In genomic region chr20:57514273-57514751, GRCh38 we compare ENCODE assay signal across 8 cellular contexts. TPM values are rescaled to one million over a fixed set of nuclear protein-coding genes. Genes with fewer than 3 reads are reported as not detected.
A peak's percentile ranks its signal among the peaks of the same experiment; 100 is the strongest.
DNase-seq lines count a peak whose midpoint lies in the region; ATAC-seq, FAIRE-seq and TF ChIP-seq lines count a peak whose summit lies in the region.

No MANE protein-coding gene starts in this region.

- no peaks in the 10 kb centered on the region for H4K20me1 ChIP-seq in astrocyte (ENCODE audit: insufficient read depth, low read length)

- no peaks in the 10 kb centered on the region for H3K4me1 Mint-ChIP-seq in astrocyte (ENCODE audit: low read depth, unreplicated experiment)

- DNase-seq in AG04450 (ENCODE audit: low read depth, low spot score) (peak; percentile 44), NCI-H69 (lab: John Stamatoyannopoulos, UW) (peak; percentile 58), astrocyte (ENCODE audit: low read depth) (peak; percentile 35), right atrium auricular region (ENCODE audit: low spot score) (peak; percentile 88), sciatic nerve (ENCODE audit: low spot score) (peak; percentile 82)

- no peak overlapping the region for H2AFZ ChIP-seq in astrocyte (ENCODE audit: low read depth, low read length)

- no peak overlapping the region for H3K27ac Mint-ChIP-seq in astrocyte (ENCODE audit: unreplicated experiment)

- no peaks in the 10 kb centered on the region for H3K79me2 ChIP-seq in astrocyte (ENCODE audit: insufficient read depth, low read length)

- H3K4me3 ChIP-seq in AG04450 (ENCODE audit: low read depth, low read length) (no peak overlapping the region), astrocyte (ENCODE audit: insufficient read depth, low read depth, low read length) (no peak overlapping the region), right atrium auricular region (no peak overlapping the region)

- H3K36me3 ChIP-seq in astrocyte (ENCODE audit: insufficient read depth, low read length) (no peaks in the 10 kb centered on the region), right atrium auricular region (no peaks in the 10 kb centered on the region)

- TF ChIP-seq CTCF in AG04450 (IDR thresholded peaks at IDR 0.05; ENCODE audit: low read depth, low read length) = peak; percentile 78
- peak; percentile 69 for TF ChIP-seq CTCF in GM12873 (IDR thresholded peaks at IDR 0.05; ENCODE audit: insufficient read depth, low read depth, low read length, missing control alignments)
- peak; percentile 81 for TF ChIP-seq CTCF in astrocyte (IDR thresholded peaks at IDR 0.05; ENCODE audit: insufficient read depth, low read depth, low read length)
- peak; percentile 44 to 87 for TF ChIP-seq CTCF in right atrium auricular region (IDR thresholded peaks at IDR 0.05)

- H3K4me2 ChIP-seq in astrocyte (ENCODE audit: low read length) = no peak overlapping the region

- no peak overlapping the region for H3K4me3 Mint-ChIP-seq in astrocyte (ENCODE audit: unreplicated experiment)

- FAIRE-seq in astrocyte (lab: Jason Lieb, UNC) = peak; percentile 74

- POLR2A ChIA-PET in AG04450 (lab: Yijun Ruan, JAX) = no interaction called here

- no peak overlapping the region for H3K9ac ChIP-seq in astrocyte (ENCODE audit: low read length)

- peaks cover 22% of the 10 kb centered on the region for H3K27me3 Mint-ChIP-seq in astrocyte (ENCODE audit: low read depth, unreplicated experiment)

- no peaks in the 10 kb centered on the region for H3K36me3 Mint-ChIP-seq in astrocyte (ENCODE audit: low read depth, unreplicated experiment)

- no peak overlapping the region for H3K27ac ChIP-seq in AG04450 (ENCODE audit: low read depth, low read length)
- H3K27ac ChIP-seq in astrocyte (ENCODE audit: low read depth, low read length) = no peak overlapping the region
- no peak overlapping the region for H3K27ac ChIP-seq in right atrium auricular region

- H3K4me1 ChIP-seq in astrocyte (ENCODE audit: insufficient read depth, low read length) = no peaks in the 10 kb centered on the region
- H3K4me1 ChIP-seq in right atrium auricular region = no peaks in the 10 kb centered on the region

- H3K27me3 ChIP-seq in AG04450 (ENCODE audit: control insufficient read depth, insufficient read depth, low read length) (peaks cover 4% of the 10 kb centered on the region), astrocyte (ENCODE audit: insufficient read depth, low read length) (no peaks in the 10 kb centered on the region), right atrium auricular region (no peaks in the 10 kb centered on the region)

- intact Hi-C loops in sciatic nerve (cut with DNase I) = loop anchor here (2.0 to 10.0 kb wide), 2 partner anchors 78 to 700 kb away; no protein-coding TSS in a partner anchor

- CTCF ChIA-PET in AG04450 (lab: Charles Lee) = interaction anchor here (0.7 to 6.6 kb wide), 5 partner anchors 16 to 696 kb away, joined by 3 to 114 read pairs (median 6); no protein-coding TSS in a partner anchor

- H3K9me3 Mint-ChIP-seq in astrocyte (ENCODE audit: unreplicated experiment) = no peaks in the 10 kb centered on the region

- ATAC-seq in sciatic nerve (peak; percentile 86), GM18502 (IDR thresholded peaks at IDR 0.05; ENCODE audit: poor library complexity, unreplicated experiment) (no peak), GM19023 (IDR thresholded peaks at IDR 0.05; ENCODE audit: unreplicated experiment) (no peak)

- no peaks in the 10 kb centered on the region for H3K9me3 ChIP-seq in AG04450 (ENCODE audit: control insufficient read depth, insufficient read depth, low read length)
- no peaks in the 10 kb centered on the region for H3K9me3 ChIP-seq in astrocyte (ENCODE audit: insufficient read depth, low read depth, low read length)
- H3K9me3 ChIP-seq in right atrium auricular region = no peaks in the 10 kb centered on the region

RNA-seq across cellular contexts. Expression of gene CTCFL, which starts 10.6 kb away (rescaled TPM):
- not detected in 2 replicates for polyA plus RNA-seq in AG04450 (2011; rRNA removed)
- not detected in 2 replicates for polyA minus RNA-seq in AG04450 (2011; rRNA and poly(A)+ RNA removed)
- not detected in 2 replicates for total RNA-seq in astrocyte
- total RNA-seq in right atrium auricular region = not detected
- total RNA-seq in sciatic nerve = 0.27 TPM

RNA-seq across cellular contexts. Expression of gene PCK1, which starts 46.6 kb away (rescaled TPM):
- not detected in 2 replicates for polyA plus RNA-seq in AG04450 (2011; rRNA removed)
- not detected in 2 replicates for polyA minus RNA-seq in AG04450 (2011; rRNA and poly(A)+ RNA removed)
- total RNA-seq in astrocyte (not detected in 2 replicates), right atrium auricular region (1 to 10 TPM in 1 of 2 donors, under 1 TPM in 1; 0.52 to 4.7 TPM), sciatic nerve (5.3 TPM)

Comparison
In these comparisons a context has a peak if more than half of its experiments do, and no peak if none do; other contexts are left out.
1. DNase-seq: peak in every context shown above with its lines; median percentile 88 in right atrium auricular region; 82 in sciatic nerve; 58 in NCI-H69; 44 in AG04450; 35 in astrocyte.